Comparison of ENCODE assay signal across 8 cellular contexts in genomic region chr21:41766051-41766882, GRCh38. TPM values are rescaled to one million over a fixed set of nuclear protein-coding genes. Genes with fewer than 3 reads are reported as not detected.
DNase-seq lines count a peak whose midpoint lies in the region; ATAC-seq and TF ChIP-seq lines count a peak whose summit lies in the region.

No MANE protein-coding gene starts in this region.

- H3K27me3 ChIP-seq in A673 (replicated peaks; ENCODE audit: insufficient read depth, low read depth, low read length, poor library complexity): peaks cover 3% of the 10 kb centered on the region
- H3K27me3 ChIP-seq in HUES6 (ENCODE audit: control insufficient read depth, insufficient read depth, low read length): peaks cover 94% of the 10 kb centered on the region
- peaks cover 93% of the 10 kb centered on the region for H3K27me3 ChIP-seq in ectodermal cell (ENCODE audit: control insufficient read depth, insufficient read depth, low read length, poor library complexity, severe bottlenecking)

- H3K4me1 ChIP-seq in A673 (ENCODE audit: insufficient read depth, low read length, poor library complexity, severe bottlenecking) (peaks cover 44% of the 10 kb centered on the region), HUES6 (ENCODE audit: control insufficient read depth, insufficient read depth, low read length) (peaks cover 55% of the 10 kb centered on the region), ectodermal cell (ENCODE audit: control insufficient read depth, insufficient read depth, low read length) (peaks cover 48% of the 10 kb centered on the region), mucosa of descending colon (ENCODE audit: low read depth) (peaks cover 13% of the 10 kb centered on the region)

- no peaks in the 10 kb centered on the region for H3K9me3 ChIP-seq in A673 (ENCODE audit: low read depth, low read length, poor library complexity, severe bottlenecking)
- no peaks in the 10 kb centered on the region for H3K9me3 ChIP-seq in HUES6 (ENCODE audit: control insufficient read depth, insufficient read depth, low read depth, low read length)
- H3K9me3 ChIP-seq in ectodermal cell (ENCODE audit: control insufficient read depth, low read length): no peaks in the 10 kb centered on the region
- H3K9me3 ChIP-seq in mucosa of descending colon: no peaks in the 10 kb centered on the region

- H3K9me3 Mint-ChIP-seq in activated T-helper 2 cell treated with anti-CD3 and anti-CD28 coated beads, Interferon-gamma antibody, Interleukin-2, Interleukin-4, amounts not matched to agents 10 μg/mL and 5 μg/mL and 100 μg/mL, durations not matched to agents 14 hours and 24 hours and 36 hours: no peaks in the 10 kb centered on the region

- CTCF ChIA-PET in A673 (lab: Charles Lee): no interaction called here

- TF ChIP-seq CTCF in A673 (conservative IDR thresholded peaks at IDR 0.05; ENCODE audit: low read depth, low read length) (no peak), mucosa of descending colon (IDR thresholded peaks at IDR 0.05) (no peak), GM10266 (IDR thresholded peaks at IDR 0.05; ENCODE audit: control insufficient read depth, insufficient read depth, low read depth, missing control alignments) (no peak)

- peaks cover 23% of the 10 kb centered on the region for H3K4me1 Mint-ChIP-seq in activated T-helper 2 cell treated with anti-CD3 and anti-CD28 coated beads, Interferon-gamma antibody, Interleukin-2, Interleukin-4, amounts not matched to agents 10 μg/mL and 5 μg/mL and 100 μg/mL, durations not matched to agents 14 hours and 24 hours and 36 hours (ENCODE audit: low read depth)

- peaks cover 5% of the 10 kb centered on the region for H3K36me3 Mint-ChIP-seq in activated T-helper 2 cell treated with anti-CD3 and anti-CD28 coated beads, Interferon-gamma antibody, Interleukin-2, Interleukin-4, amounts not matched to agents 10 μg/mL and 5 μg/mL and 100 μg/mL, durations not matched to agents 14 hours and 24 hours and 36 hours (ENCODE audit: low read depth)

- 2% methylated on average over 86 of the region's 86 CpGs for WGBS in ectodermal cell, 2 experiments

- H3K27ac ChIP-seq in A673 (ENCODE audit: low read depth, low read length, poor library complexity, severe bottlenecking) (peak overlapping the region; percentile 90), HUES6 (ENCODE audit: low read depth, low read length) (no peak overlapping the region), ectodermal cell (ENCODE audit: insufficient read depth, low read depth, low read length, poor library complexity, severe bottlenecking) (no peak overlapping the region)

- H3K9ac ChIP-seq in HUES6 (ENCODE audit: low read length): peak overlapping the region; percentile 51

- H3K4me3 Mint-ChIP-seq in activated T-helper 2 cell treated with anti-CD3 and anti-CD28 coated beads, Interferon-gamma antibody, Interleukin-2, Interleukin-4, amounts not matched to agents 10 μg/mL and 5 μg/mL and 100 μg/mL, durations not matched to agents 14 hours and 24 hours and 36 hours (ENCODE audit: low read depth): no peak overlapping the region

- ATAC-seq in mucosa of descending colon (peak; percentile 13), GM19351 (IDR thresholded peaks at IDR 0.05; ENCODE audit: unreplicated experiment) (no peak)

- peaks cover 87% of the 10 kb centered on the region for H3K27me3 Mint-ChIP-seq in activated T-helper 2 cell treated with anti-CD3 and anti-CD28 coated beads, Interferon-gamma antibody, Interleukin-2, Interleukin-4, amounts not matched to agents 10 μg/mL and 5 μg/mL and 100 μg/mL, durations not matched to agents 14 hours and 24 hours and 36 hours (ENCODE audit: low read depth)

- intact Hi-C loops in A673 (cut with micrococcal nuclease; ENCODE audit: unreplicated experiment): no loop called here
- intact Hi-C loops in mucosa of descending colon (cut with DNase I, micrococcal nuclease): loop anchor here in 1 of 2 donors (10.0 kb wide), 1 partner anchor 151 kb away; no protein-coding TSS in a partner anchor
- intact Hi-C loops in activated T-helper 2 cell treated with anti-CD3 and anti-CD28 coated beads, Interferon-gamma antibody, Interleukin-2, Interleukin-4, amounts not matched to agents 10 μg/mL and 5 μg/mL and 100 μg/mL, durations not matched to agents 14 hours and 24 hours and 36 hours (cut with micrococcal nuclease): no loop called here

- H3K4me3 ChIP-seq in A673 (ENCODE audit: low read depth, low read length, poor library complexity, severe bottlenecking): peak overlapping the region; percentile 70
- peak overlapping the region; percentile 72 for H3K4me3 ChIP-seq in HUES6 (ENCODE audit: low read depth, low read length)
- peak overlapping the region; percentile 56 for H3K4me3 ChIP-seq in ectodermal cell (ENCODE audit: insufficient read depth, low read depth, low read length)
- peak overlapping the region; percentile 20 for H3K4me3 ChIP-seq in mucosa of descending colon

- peak; percentile 47 for DNase-seq in A673 (ENCODE audit: low spot score)
- peak in 2 of 3 donors; percentile 35 to 53 for DNase-seq in mucosa of descending colon
- DNase-seq in GM10266 (ENCODE audit: extremely low spot score): no peak
- DNase-seq in pons (ENCODE audit: low spot score): no peak
- DNase-seq in activated T-helper 2 cell treated with anti-CD3 and anti-CD28 coated beads, Interferon-gamma antibody, Interleukin-2, Interleukin-4, amounts not matched to agents 10 μg/mL and 5 μg/mL and 100 μg/mL, durations not matched to agents 14 hours and 24 hours and 36 hours (ENCODE audit: low spot score): no peak

- POLR2A ChIA-PET in A673 (lab: Charles Lee; ENCODE audit: low non-redundant PET): no interaction called here

- BruUV-seq in A673 (replicated peaks; lab: Mats Ljungman, UMichigan): no TSS peak

- H3K27ac Mint-ChIP-seq in activated T-helper 2 cell treated with anti-CD3 and anti-CD28 coated beads, Interferon-gamma antibody, Interleukin-2, Interleukin-4, amounts not matched to agents 10 μg/mL and 5 μg/mL and 100 μg/mL, durations not matched to agents 14 hours and 24 hours and 36 hours: no peak overlapping the region

- H3K36me3 ChIP-seq in A673 (ENCODE audit: insufficient read depth, low read length, poor library complexity, severe bottlenecking): no peaks in the 10 kb centered on the region
- no peaks in the 10 kb centered on the region for H3K36me3 ChIP-seq in HUES6 (ENCODE audit: control insufficient read depth, insufficient read depth, low read length)
- no peaks in the 10 kb centered on the region for H3K36me3 ChIP-seq in ectodermal cell (ENCODE audit: control insufficient read depth, insufficient read depth, low read length)
- no peaks in the 10 kb centered on the region for H3K36me3 ChIP-seq in mucosa of descending colon (ENCODE audit: low read depth)

RNA-seq across cellular contexts. Expression of gene RIPK4, which starts 0.6 kb away (rescaled TPM):
- 16.0 and 17.0 TPM in 2 replicates for total RNA-seq in A673 (2021)
- 3.4 TPM for polyA plus RNA-seq in ectodermal cell (2013, experiment 1 of 4)
- 3.1 TPM for polyA plus RNA-seq in ectodermal cell (2013, experiment 2 of 4)
- 2.2 TPM for polyA plus RNA-seq in ectodermal cell (2013, experiment 3 of 4)
- 2.9 TPM for polyA plus RNA-seq in ectodermal cell (2013, experiment 4 of 4)
- total RNA-seq in mucosa of descending colon: 10 to 100 TPM in 2 of 3 donors, 1 to 10 TPM in 1; 5.1 to 14.8 (median 10.2) TPM
- not detected in 2 replicates for total RNA-seq in activated T-helper 2 cell treated with anti-CD3 and anti-CD28 coated beads, Interferon-gamma antibody, Interleukin-2, Interleukin-4, amounts not matched to agents 10 μg/mL and 5 μg/mL and 100 μg/mL, durations not matched to agents 14 hours and 24 hours and 36 hours

Comparison
In these comparisons a context has a peak if more than half of its experiments do, and no peak if none do; other contexts are left out.
1. DNase-seq: peak in A673 (single experiment) and mucosa of descending colon (2 of 3); none in GM10266 (single experiment), pons (single experiment) and activated T-helper 2 cell treated with anti-CD3 and anti-CD28 coated beads, Interferon-gamma antibody, Interleukin-2, Interleukin-4, amounts not matched to agents 10 μg/mL and 5 μg/mL and 100 μg/mL, durations not matched to agents 14 hours and 24 hours and 36 hours (single experiment).
2. H3K4me3 ChIP-seq: peak in every context shown above with its lines; median percentile 72 in HUES6; 70 in A673; 56 in ectodermal cell; 20 in mucosa of descending colon.